Comparison of ENCODE assay signal across 8 cellular contexts in the genomic region with DNA sequence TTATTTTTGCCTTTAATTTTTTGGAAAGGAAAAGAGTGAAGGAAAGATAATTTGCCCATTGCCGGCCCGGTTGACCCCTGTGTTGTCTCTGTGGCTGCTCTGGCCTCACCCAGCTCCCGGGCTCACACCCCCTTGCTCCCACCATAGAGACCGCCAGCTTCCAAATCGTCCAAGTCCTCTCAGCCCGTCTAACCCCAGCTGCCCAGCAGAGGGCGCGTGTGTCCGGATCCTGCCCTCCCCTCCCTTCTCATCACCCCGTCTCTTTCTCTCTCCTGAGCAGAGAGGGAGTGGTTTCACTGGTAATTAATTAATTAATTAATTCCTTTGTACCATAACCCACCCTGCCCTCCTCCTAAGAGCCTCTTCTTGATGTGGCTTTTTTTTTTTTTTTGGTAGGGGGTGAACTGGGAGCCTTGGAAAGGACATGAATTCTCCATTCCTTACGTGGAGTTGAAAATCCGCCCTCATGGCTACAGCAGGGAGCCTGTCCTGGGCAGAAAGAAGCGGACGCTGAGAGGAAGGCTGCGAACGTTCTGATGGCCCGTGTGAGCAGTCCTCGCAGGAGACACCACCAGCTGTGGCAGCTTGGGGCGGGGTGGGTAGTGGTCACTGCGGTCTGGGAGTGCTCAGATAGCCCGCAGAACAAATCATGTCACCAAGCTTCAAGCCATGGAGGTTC. TPM values are rescaled to one million over a fixed set of nuclear protein-coding genes. Genes with fewer than 3 reads are reported as not detected.
DNase-seq lines count a peak whose midpoint lies in the region; ATAC-seq and TF ChIP-seq lines count a peak whose summit lies in the region.

No MANE protein-coding gene starts in this region.

- H3K36me3 ChIP-seq in DOHH2 (ENCODE audit: control insufficient read depth, low read length): no peaks in the 10 kb centered on the region

- peak; percentile 91 for TF ChIP-seq CTCF in DOHH2 (IDR thresholded peaks at IDR 0.05; ENCODE audit: low read depth, low read length, poor library complexity, severe bottlenecking)

- no peaks in the 10 kb centered on the region for H3K79me2 ChIP-seq in DOHH2 (ENCODE audit: control insufficient read depth, low read length)

- no peak overlapping the region for H3K4me2 ChIP-seq in DOHH2 (ENCODE audit: low read length)

- peaks cover 76% of the 10 kb centered on the region for H3K27me3 ChIP-seq in DOHH2 (ENCODE audit: control insufficient read depth, low read length)

- no peaks in the 10 kb centered on the region for H3F3A ChIP-seq in DOHH2 (ENCODE audit: control insufficient read depth, insufficient read depth)

- DNase-seq in NCI-H2227 treated with DMSO at 0.1 percent for 48 hours (lab: John Stamatoyannopoulos, UW) (peak; percentile 79), cerebellar cortex (ENCODE audit: low spot score) (peak; percentile 57), left lobe of liver (ENCODE audit: low spot score) (peak; percentile 61)
- peak; percentile 47 for DNase-seq in activated CD4-positive, alpha-beta T cell treated with anti-CD3 and anti-CD28 coated beads for 1 hour
- peak; percentile 40 to 49 (median 44) for DNase-seq in stimulated activated CD4-positive, alpha-beta T cell treated with anti-CD3 and anti-CD28 coated beads, TNF-alpha, amount 100 ng/mL, for 4 hours (ENCODE audit: low read depth in 3 of 3)

- peak; percentile 40 for ATAC-seq in HG02610 (IDR thresholded peaks at IDR 0.05; ENCODE audit: unreplicated experiment)
- ATAC-seq in left lobe of liver: peak; percentile 91
- ATAC-seq in HG03039 (IDR thresholded peaks at IDR 0.05; ENCODE audit: unreplicated experiment): no peak

- H3K27ac ChIP-seq in DOHH2 (ENCODE audit: low read depth, low read length): no peak overlapping the region

- H3K9me3 ChIP-seq in DOHH2 (ENCODE audit: control insufficient read depth, insufficient read depth, low read length): no peaks in the 10 kb centered on the region

- H4K20me1 ChIP-seq in DOHH2 (ENCODE audit: control insufficient read depth, insufficient read depth, low read depth, low read length): no peaks in the 10 kb centered on the region; the same call in 1 of the 2 replicates

- H3K9me2 ChIP-seq in DOHH2 (replicated peaks; ENCODE audit: control insufficient read depth, low read length): no peaks in the 10 kb centered on the region

- H3K4me3 ChIP-seq in DOHH2 (ENCODE audit: low read length): no peak overlapping the region

- peaks cover 19% of the 10 kb centered on the region for H3K4me1 ChIP-seq in DOHH2 (ENCODE audit: control insufficient read depth, low read length)

RNA-seq across cellular contexts. Expression of gene KIAA0040, which starts 45.9 kb away (rescaled TPM):
- 5.9 TPM for total RNA-seq in left lobe of liver
